8 cellular contexts compared by ENCODE assay signal in genomic region chr4:153465145-153465544, GRCh38. TPM values are rescaled to one million over a fixed set of nuclear protein-coding genes. Genes with fewer than 3 reads are reported as not detected.
DNase-seq lines count a peak whose midpoint lies in the region; ATAC-seq and TF ChIP-seq lines count a peak whose summit lies in the region.

No MANE protein-coding gene starts in this region.

- TF ChIP-seq CTCF in GM12875 (IDR thresholded peaks at IDR 0.05; ENCODE audit: borderline replicate concordance, insufficient read depth, low read depth, low read length) (no peak), PC-9 (conservative IDR thresholded peaks at IDR 0.05) (no peak), esophagus squamous epithelium (IDR thresholded peaks at IDR 0.05) (no peak), sigmoid colon (IDR thresholded peaks at IDR 0.05) (no peak)

- ATAC-seq in GM18498 (IDR thresholded peaks at IDR 0.05; ENCODE audit: unreplicated experiment) (no peak), GM19035 (IDR thresholded peaks at IDR 0.05; ENCODE audit: unreplicated experiment) (no peak)

- peak overlapping the region; percentile 87 for H2AFZ ChIP-seq in PC-9

- no peak for TF ChIP-seq EP300 in sigmoid colon (IDR thresholded peaks at IDR 0.05)

- H3K9me2 ChIP-seq in PC-9 (ENCODE audit: insufficient read depth) = no peaks in the 10 kb centered on the region

- peaks cover 16% of the 10 kb centered on the region for H3F3A ChIP-seq in PC-9 (ENCODE audit: insufficient read depth, low read depth)

- peaks cover 5% of the 10 kb centered on the region for H3K79me2 ChIP-seq in PC-9 (ENCODE audit: low read depth)

- H3K27me3 ChIP-seq in PC-9 (ENCODE audit: insufficient read depth, low read depth) (no peaks in the 10 kb centered on the region), esophagus squamous epithelium (no peaks in the 10 kb centered on the region), sigmoid colon (no peaks in the 10 kb centered on the region)

- peaks cover 27% of the 10 kb centered on the region for H3K4me1 ChIP-seq in PC-9 (replicated peaks; ENCODE audit: insufficient read depth)
- peaks cover 20 to 58% (median 25%) of the 10 kb centered on the region in 3 donors for H3K4me1 ChIP-seq in esophagus squamous epithelium
- peaks cover 0 to 51% (median 39%) of the 10 kb centered on the region in 4 donors for H3K4me1 ChIP-seq in sigmoid colon

- intact Hi-C loops in PC-9 (cut with micrococcal nuclease; ENCODE audit: unreplicated experiment) (no loop called here), esophagus squamous epithelium (cut with DNase I) (loop anchor here (10.0 kb wide), 1 partner anchor 110 kb away; no protein-coding TSS in a partner anchor), sigmoid colon (cut with DNase I) (loop anchor here (1.0 to 10.0 kb wide), 4 partner anchors 33 to 340 kb away; partner anchors contain the start of gene MND1)

- H3K4me2 ChIP-seq in PC-9 = peak overlapping the region; percentile 90

- DNase-seq in PC-9 (no peak), esophagus squamous epithelium (lab: John Stamatoyannopoulos, UW) (no peak), sigmoid colon (no peak), RKO (ENCODE audit: low spot score) (no peak), NCI-H2081 (lab: John Stamatoyannopoulos, UW) (no peak)

- POLR2A ChIA-PET in PC-9 (lab: Charles Lee; ENCODE audit: unreplicated experiment) = no interaction called here

- no peaks in the 10 kb centered on the region for H4K20me1 ChIP-seq in PC-9 (ENCODE audit: insufficient read depth)

- H3K27ac ChIP-seq in PC-9 = no peak overlapping the region
- peak overlapping the region in 3 of 4 donors; percentile 64 to 92 (median 91) for H3K27ac ChIP-seq in esophagus squamous epithelium
- H3K27ac ChIP-seq in sigmoid colon = peak overlapping the region; percentile 83 to 89 (median 86)

- CTCF ChIA-PET in PC-9 (lab: Charles Lee) = interaction anchor here (0.8 to 1.7 kb wide), 3 partner anchors 21 to 109 kb away, joined by 3 to 7 read pairs (median 6); no protein-coding TSS in a partner anchor

- no peaks in the 10 kb centered on the region for H3K36me3 ChIP-seq in PC-9 (ENCODE audit: low read depth)
- H3K36me3 ChIP-seq in esophagus squamous epithelium = no peaks in the 10 kb centered on the region
- no peaks in the 10 kb centered on the region for H3K36me3 ChIP-seq in sigmoid colon

- TF ChIP-seq POLR2A in esophagus squamous epithelium (IDR thresholded peaks at IDR 0.05) (no peak), sigmoid colon (IDR thresholded peaks at IDR 0.05) (no peak)

- WGBS in esophagus squamous epithelium, 2 donors = 26% methylated on average over 4 of the region's 4 CpGs
- 15 to 27% methylated on average over 4 of the region's 4 CpGs for WGBS in sigmoid colon, 2 donors

- H3K4me3 ChIP-seq in GM12875 (ENCODE audit: low read depth, low read length) = peak overlapping the region; percentile 99
- H3K4me3 ChIP-seq in PC-9 = peak overlapping the region; percentile 87; the same call in 1 of the 2 replicates
- peak overlapping the region in 3 of 4 donors; percentile 73 to 96 (median 85) for H3K4me3 ChIP-seq in esophagus squamous epithelium
- H3K4me3 ChIP-seq in sigmoid colon = peak overlapping the region in 3 of 4 donors; percentile 80 to 98 (median 88)

- H3K9me3 ChIP-seq in PC-9 (ENCODE audit: insufficient read depth, low read depth) = no peaks in the 10 kb centered on the region
- no peaks in the 10 kb centered on the region for H3K9me3 ChIP-seq in esophagus squamous epithelium
- H3K9me3 ChIP-seq in sigmoid colon = no peaks in the 10 kb centered on the region

- BruUV-seq in PC-9 (replicated peaks; lab: Mats Ljungman, UMichigan) = no TSS peak

RNA-seq across cellular contexts. Expression of gene TMEM131L, which starts 1.0 kb away (rescaled TPM):
- total RNA-seq in PC-9 (2021) = 3.8 and 6.0 TPM in 2 replicates
- 10 to 100 TPM in 3 of 4 donors, 1 to 10 TPM in 1; 9.2 to 14.7 (median 12.4) TPM for total RNA-seq in esophagus squamous epithelium
- total RNA-seq in sigmoid colon = 10 to 100 TPM in 3 of 4 donors, 1 to 10 TPM in 1; 8.2 to 27.2 (median 15.6) TPM
- polyA plus RNA-seq in sigmoid colon = 10 to 100 TPM in 1 of 3 donors, under 1 TPM in 2; 0.60 to 15.2 (median 0.69) TPM
